23 cellular contexts compared by ENCODE assay signal in the genomic region with DNA sequence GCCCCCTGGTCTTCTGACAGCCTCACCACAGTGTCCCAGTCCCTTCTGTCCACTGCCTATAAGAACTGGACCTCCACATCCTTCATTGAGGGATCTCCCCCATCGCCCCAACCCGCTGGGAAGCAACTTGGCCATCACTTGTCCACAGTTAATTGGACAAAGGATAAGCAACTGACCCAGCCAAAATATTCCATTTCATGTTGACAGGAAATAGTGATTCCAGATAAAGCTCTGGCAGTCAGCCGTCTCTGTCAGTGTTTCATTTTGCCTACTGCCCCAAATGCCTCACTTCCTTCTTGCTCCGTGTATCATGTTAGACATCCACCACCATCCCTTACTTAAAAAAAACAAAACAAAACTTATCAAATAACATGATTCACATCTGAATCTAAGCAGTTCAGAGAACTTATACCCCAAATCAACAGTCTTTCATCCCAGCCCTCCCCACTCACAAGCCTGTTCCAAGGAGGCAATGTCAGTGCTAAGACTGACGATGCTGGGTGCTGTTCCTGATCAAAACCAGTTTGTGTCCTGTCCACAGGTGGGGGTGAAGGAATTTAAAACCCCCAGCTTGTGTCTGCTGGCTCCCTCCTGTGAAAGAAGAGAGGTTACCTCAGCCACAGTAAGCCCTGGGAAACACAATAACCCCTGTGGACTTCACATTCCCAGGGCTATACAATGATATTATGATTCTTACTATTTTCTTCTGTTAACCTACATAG.
DNase-seq lines count a peak whose midpoint lies in the region; ATAC-seq and TF ChIP-seq lines count a peak whose summit lies in the region.
"Had no signal": no experiment of that assay in that cellular context is flagged by ENCODE, and none has a peak within 500 bp of the region (broad histone marks: within the 10 kb centered on the region; RNA-seq: fewer than 3 reads in every experiment).

No MANE protein-coding gene starts in this region.

- no peaks in the 10 kb centered on the region for H3K27me3 ChIP-seq in heart right ventricle
- H3K27me3 ChIP-seq in esophagus squamous epithelium = no peaks in the 10 kb centered on the region
- no peaks in the 10 kb centered on the region for H3K27me3 ChIP-seq in BE2C
- H3K27me3 ChIP-seq: sigmoid colon, tibial nerve had no signal

- no peaks in the 10 kb centered on the region for H3K36me3 Mint-ChIP-seq in activated CD4-positive, alpha-beta T cell treated with anti-CD3 and anti-CD28 coated beads, Interleukin-2, amount 10 ng/mL, durations not matched to agents 24 days and 14 days (ENCODE audit: low read depth)

- no peak overlapping the region for H3K4me3 Mint-ChIP-seq in activated CD4-positive, alpha-beta T cell treated with anti-CD3 and anti-CD28 coated beads, Interleukin-2, amount 10 ng/mL, durations not matched to agents 24 days and 14 days
- H3K4me3 Mint-ChIP-seq: activated CD4-positive, alpha-beta memory T cell treated with anti-CD3 and anti-CD28 coated beads, Interleukin-2, amount 10 ng/mL, durations not matched to agents 7 days and 5 days; activated naive CD4-positive, alpha-beta T cell treated with anti-CD3 and anti-CD28 coated beads for 36 hours had no signal

- no peaks in the 10 kb centered on the region for H3K9me3 Mint-ChIP-seq in activated CD4-positive, alpha-beta T cell treated with anti-CD3 and anti-CD28 coated beads, Interleukin-2, amount 10 ng/mL, durations not matched to agents 24 days and 14 days
- H3K9me3 Mint-ChIP-seq: activated CD4-positive, alpha-beta memory T cell treated with anti-CD3 and anti-CD28 coated beads, Interleukin-2, amount 10 ng/mL, durations not matched to agents 7 days and 5 days had no signal

- no peak for TF ChIP-seq POLR2A in esophagus squamous epithelium (IDR thresholded peaks at IDR 0.05)

- no peak overlapping the region for H3K27ac Mint-ChIP-seq in activated CD4-positive, alpha-beta T cell treated with anti-CD3 and anti-CD28 coated beads, Interleukin-2, amount 10 ng/mL, durations not matched to agents 24 days and 14 days
- H3K27ac Mint-ChIP-seq: activated CD4-positive, alpha-beta memory T cell treated with anti-CD3 and anti-CD28 coated beads, Interleukin-2, amount 10 ng/mL, durations not matched to agents 7 days and 5 days; activated naive CD4-positive, alpha-beta T cell treated with anti-CD3 and anti-CD28 coated beads for 36 hours had no signal

- H3K4me1 Mint-ChIP-seq in activated CD4-positive, alpha-beta T cell treated with anti-CD3 and anti-CD28 coated beads, Interleukin-2, amount 10 ng/mL, durations not matched to agents 24 days and 14 days = no peaks in the 10 kb centered on the region
- H3K4me1 Mint-ChIP-seq: activated CD4-positive, alpha-beta memory T cell treated with anti-CD3 and anti-CD28 coated beads, Interleukin-2, amount 10 ng/mL, durations not matched to agents 7 days and 5 days had no signal

- H3K36me3 ChIP-seq in heart right ventricle (no peaks in the 10 kb centered on the region), esophagus squamous epithelium (no peaks in the 10 kb centered on the region), BE2C (no peaks in the 10 kb centered on the region)
- H3K36me3 ChIP-seq: sigmoid colon, WERI-Rb-1 had no signal

- ATAC-seq in heart right ventricle = peak in 6 of 8 donors; percentile 47 to 72 (median 60)
- ATAC-seq: stimulated activated naive CD8-positive, alpha-beta T cell treated with anti-CD3 and anti-CD28 coated beads, Interleukin-15, Interleukin-2, amounts not matched to agents 100 U/mL and 50 U/mL, for 24 hours had no signal

- peaks cover 11% of the 10 kb centered on the region for H3K27me3 Mint-ChIP-seq in activated CD4-positive, alpha-beta T cell treated with anti-CD3 and anti-CD28 coated beads, Interleukin-2, amount 10 ng/mL, durations not matched to agents 24 days and 14 days
- H3K27me3 Mint-ChIP-seq: activated CD4-positive, alpha-beta memory T cell treated with anti-CD3 and anti-CD28 coated beads, Interleukin-2, amount 10 ng/mL, durations not matched to agents 7 days and 5 days had no signal

- peak; percentile 32 for DNase-seq in activated CD4-positive, alpha-beta T cell treated with anti-CD3 and anti-CD28 coated beads, Interleukin-2, amount 10 ng/mL, durations not matched to agents 24 days and 14 days
- DNase-seq in activated CD4-positive, alpha-beta T cell treated with anti-CD3 and anti-CD28 coated beads for 4 hours = no peak
- peak; percentile 40 to 60 for DNase-seq in cardiac fibroblast (ENCODE audit: low read depth in 2 of 2)
- peak in 1 of 2 donors; percentile 11 for DNase-seq in heart right ventricle
- peak; percentile 71 for DNase-seq in smooth muscle cell of the brain vasculature (ENCODE audit: low read depth, low spot score)
- DNase-seq in esophagus squamous epithelium (lab: John Stamatoyannopoulos, UW) = no peak
- DNase-seq in activated effector memory CD4-positive, alpha-beta T cell treated with Interleukin-2 at 50 U/mL for 16 hours = no peak
- no peak for DNase-seq in BE2C
- DNase-seq: activated CD4-positive, alpha-beta memory T cell treated with anti-CD3 and anti-CD28 coated beads, Interleukin-2, amount 10 ng/mL, durations not matched to agents 7 days and 5 days; activated naive CD4-positive, alpha-beta T cell treated with anti-CD3 and anti-CD28 coated beads for 36 hours; aorta; COR-L47; cortex of kidney; Kasumi-1; NCI-H1105 treated with DMSO at 0.1 percent for 48 hours; occipital lobe; SHP77; sigmoid colon; stimulated activated naive CD8-positive, alpha-beta T cell treated with anti-CD3 and anti-CD28 coated beads, Interleukin-15, Interleukin-2, amounts not matched to agents 100 U/mL and 50 U/mL, for 24 hours; T-helper 1 cell; WERI-Rb-1 had no signal

- H3K27ac ChIP-seq in heart right ventricle (peak overlapping the region in 2 of 10 donors; percentile 27 to 40), esophagus squamous epithelium (no peak overlapping the region)
- H3K27ac ChIP-seq: 22Rv1, sigmoid colon, tibial nerve, WERI-Rb-1 had no signal

- H3K4me1 ChIP-seq in heart right ventricle = peaks cover 0 to 12% (median 6%) of the 10 kb centered on the region in 9 donors
- H3K4me1 ChIP-seq in esophagus squamous epithelium = no peaks in the 10 kb centered on the region
- H3K4me1 ChIP-seq in BE2C = peaks cover 4% of the 10 kb centered on the region; the same call in 1 of the 2 replicates
- H3K4me1 ChIP-seq: tibial nerve had no signal

- TF ChIP-seq CTCF in cardiac fibroblast (IDR thresholded peaks at IDR 0.05; ENCODE audit: low read depth, low read length) (no peak), heart right ventricle (IDR thresholded peaks at IDR 0.05) (no peak), esophagus squamous epithelium (IDR thresholded peaks at IDR 0.05) (no peak), BE2C (IDR thresholded peaks at IDR 0.05; ENCODE audit: low read depth, low read length) (no peak)

- H3K9me3 ChIP-seq in heart right ventricle (peaks cover 0 to 27% (median 3%) of the 10 kb centered on the region in 11 donors), esophagus squamous epithelium (peaks cover 0 to 8% (median 5%) of the 10 kb centered on the region in 3 donors), BE2C (no peaks in the 10 kb centered on the region)

- intact Hi-C loops in activated CD4-positive, alpha-beta T cell treated with anti-CD3 and anti-CD28 coated beads, Interleukin-2, amount 10 ng/mL, durations not matched to agents 24 days and 14 days (cut with micrococcal nuclease) = no loop called here
- intact Hi-C loops in heart right ventricle (cut with DNase I) (no loop called here), esophagus squamous epithelium (cut with DNase I) (no loop called here)

- H3K4me3 ChIP-seq in cardiac fibroblast (replicated peaks in 1 of 2; ENCODE audit: low read depth in 2 of 2, low read length in 2 of 2) (no peak overlapping the region), heart right ventricle (peak overlapping the region in 1 of 10 donors; percentile 12), esophagus squamous epithelium (no peak overlapping the region), BE2C (ENCODE audit: low read depth, low read length) (no peak overlapping the region)
- H3K4me3 ChIP-seq: sigmoid colon, tibial nerve had no signal

- WGBS in heart right ventricle, 2 donors = 32 to 36% methylated on average over 5 of the region's 5 CpGs
- WGBS in esophagus squamous epithelium, 2 donors = 75 to 85% methylated on average over 5 of the region's 5 CpGs

Comparison
In these comparisons a context has a peak if more than half of its experiments do, and no peak if none do; other contexts are left out.
1. DNase-seq: peak in activated CD4-positive, alpha-beta T cell treated with anti-CD3 and anti-CD28 coated beads, Interleukin-2, amount 10 ng/mL, durations not matched to agents 24 days and 14 days (single experiment), cardiac fibroblast (2 of 2) and smooth muscle cell of the brain vasculature (single experiment); none in activated CD4-positive, alpha-beta T cell treated with anti-CD3 and anti-CD28 coated beads for 4 hours (0 of 2), esophagus squamous epithelium (single experiment), activated effector memory CD4-positive, alpha-beta T cell treated with Interleukin-2 at 50 U/mL for 16 hours (single experiment) and BE2C (single experiment).